ENCODE assay signal across 8 cellular contexts in genomic region chr10:100872034-100872791, GRCh38. TPM values are rescaled to one million over a fixed set of nuclear protein-coding genes. Genes with fewer than 3 reads are reported as not detected.
DNase-seq lines count a peak whose midpoint lies in the region; ATAC-seq and TF ChIP-seq lines count a peak whose summit lies in the region.

No MANE protein-coding gene starts in this region.

- H3K4me3 ChIP-seq in mammary epithelial cell (replicated peaks in 1 of 3; ENCODE audit: insufficient read depth in 1 of 3, low read depth in 2 of 3, low read length in 3 of 3) = no peak overlapping the region
- no peak overlapping the region for H3K4me3 ChIP-seq in upper lobe of right lung

- peaks cover 4% of the 10 kb centered on the region for H3K4me1 Mint-ChIP-seq in mesothelial cell of epicardium

- no TSS peak for BruUV-seq in mammary epithelial cell (replicated peaks; lab: Mats Ljungman, UMichigan)

- no peak overlapping the region for H3K4me3 Mint-ChIP-seq in mesothelial cell of epicardium

- no peaks in the 10 kb centered on the region for H3K9me3 ChIP-seq in mammary epithelial cell (replicated peaks; ENCODE audit: insufficient read depth, low read length)
- no peaks in the 10 kb centered on the region for H3K9me3 ChIP-seq in upper lobe of right lung

- TF ChIP-seq CTCF in mammary epithelial cell (conservative IDR thresholded peaks at IDR 0.05 in 1 of 2, IDR thresholded peaks at IDR 0.05 in 1 of 2; ENCODE audit: extremely low read depth in 1 of 2, insufficient read depth in 1 of 2, low read depth in 1 of 2, low read length in 2 of 2) (peak; percentile 34 to 69), mesothelial cell of epicardium (IDR thresholded peaks at IDR 0.05; ENCODE audit: unreplicated experiment) (peak; percentile 57), upper lobe of right lung (IDR thresholded peaks at IDR 0.05) (peak; percentile 48)

- H3K27me3 ChIP-seq in mammary epithelial cell (ENCODE audit: insufficient read depth, low read length) = no peaks in the 10 kb centered on the region
- H3K27me3 ChIP-seq in upper lobe of right lung = peaks cover 34% of the 10 kb centered on the region

- in situ Hi-C loops in mammary epithelial cell (cut with MboI; ENCODE audit: low sequenced_read_pairs in 2 of 2) = loop anchor here (10.0 kb wide), 2 partner anchors 307 to 317 kb away; no protein-coding TSS in a partner anchor

- H3K4me2 ChIP-seq in mammary epithelial cell (ENCODE audit: insufficient read depth, low read depth, low read length) = no peak overlapping the region

- DNase-seq in DMS153 treated with DMSO at 0.1 percent for 48 hours (lab: John Stamatoyannopoulos, UW; ENCODE audit: unreplicated experiment) (peak; percentile 20), DMS153 (lab: John Stamatoyannopoulos, UW) (no peak), Kasumi-1 (lab: John Stamatoyannopoulos, UW) (peak; percentile 47 to 71), T1000 (lab: John Stamatoyannopoulos, UW) (peak; percentile 4), mammary epithelial cell (peak; percentile 20), mesothelial cell of epicardium (ENCODE audit: low spot score in 2 of 2, unreplicated experiment in 2 of 2) (peak in 1 of 2 experiments; percentile 61), upper lobe of right lung (no peak)

- H4K20me1 ChIP-seq in mammary epithelial cell (ENCODE audit: insufficient read depth, low read length) = no peaks in the 10 kb centered on the region

- no peaks in the 10 kb centered on the region for H3K36me3 Mint-ChIP-seq in mesothelial cell of epicardium

- H3K4me1 ChIP-seq in mammary epithelial cell (ENCODE audit: insufficient read depth, low read length) (no peaks in the 10 kb centered on the region), upper lobe of right lung (no peaks in the 10 kb centered on the region)

- peaks cover 61% of the 10 kb centered on the region for H3K27me3 Mint-ChIP-seq in mesothelial cell of epicardium (ENCODE audit: low read depth)

- H3K36me3 ChIP-seq in mammary epithelial cell (ENCODE audit: insufficient read depth, low read length) = no peaks in the 10 kb centered on the region
- H3K36me3 ChIP-seq in upper lobe of right lung = no peaks in the 10 kb centered on the region

- no peaks in the 10 kb centered on the region for H3K9me3 Mint-ChIP-seq in mesothelial cell of epicardium

- H2AFZ ChIP-seq in mammary epithelial cell (ENCODE audit: low read depth, low read length) = no peak overlapping the region

- H3K79me2 ChIP-seq in mammary epithelial cell (ENCODE audit: insufficient read depth, low read length) = no peaks in the 10 kb centered on the region

- intact Hi-C loops in mammary epithelial cell (cut with micrococcal nuclease) = loop anchor here (1.0 kb wide), 1 partner anchor 310 kb away; no protein-coding TSS in a partner anchor
- intact Hi-C loops in upper lobe of right lung (cut with DNase I) = no loop called here

- dilution Hi-C loops in mammary epithelial cell (cut with HindIII; ENCODE audit: low sequenced_read_pairs) = no loop called here

- CTCF ChIA-PET in mammary epithelial cell (lab: Charles Lee; ENCODE audit: low non-redundant PET) = interaction anchor here (0.6 to 0.7 kb wide), 2 partner anchors 71 to 126 kb away, joined by 3 read pairs; no protein-coding TSS in a partner anchor

- H3K27ac ChIP-seq in mammary epithelial cell (ENCODE audit: insufficient read depth, low read depth, low read length) (no peak overlapping the region), upper lobe of right lung (no peak overlapping the region)

- ATAC-seq in upper lobe of right lung = peak; percentile 59
- no peak for ATAC-seq in HG02610 (IDR thresholded peaks at IDR 0.05; ENCODE audit: unreplicated experiment)

- no peak overlapping the region for H3K27ac Mint-ChIP-seq in mesothelial cell of epicardium

- no peak overlapping the region for H3K9ac ChIP-seq in mammary epithelial cell (ENCODE audit: insufficient read depth, low read length)

- WGBS in mammary epithelial cell (ENCODE audit: low coverage, missing lambda C conversion rate) = 72% methylated on average over 9 of the region's 11 CpGs

RNA-seq across cellular contexts. Expression of gene SLF2, which starts 40.5 kb away (rescaled TPM):
- total RNA-seq in mammary epithelial cell (10 to 100 TPM; 24.5 to 28.3 TPM), mesothelial cell of epicardium (32.6 to 36.1 TPM (median 35.5 TPM) in 3 replicates), upper lobe of right lung (32.9 TPM)
- polyA plus RNA-seq in mammary epithelial cell = 5.9 TPM
- 20.3 TPM for polyA minus RNA-seq in mammary epithelial cell

Comparison
In these comparisons a context has a peak if more than half of its experiments do, and no peak if none do; other contexts are left out.
1. DNase-seq: peak in DMS153 treated with DMSO at 0.1 percent for 48 hours (single experiment), Kasumi-1 (2 of 2), T1000 (single experiment) and mammary epithelial cell (single experiment); none in DMS153 (single experiment) and upper lobe of right lung (single experiment).
2. Peak in every context shown above with its lines, with median percentiles within 50 percentile points of each other: CTCF ChIP-seq.